In the genomic region with DNA sequence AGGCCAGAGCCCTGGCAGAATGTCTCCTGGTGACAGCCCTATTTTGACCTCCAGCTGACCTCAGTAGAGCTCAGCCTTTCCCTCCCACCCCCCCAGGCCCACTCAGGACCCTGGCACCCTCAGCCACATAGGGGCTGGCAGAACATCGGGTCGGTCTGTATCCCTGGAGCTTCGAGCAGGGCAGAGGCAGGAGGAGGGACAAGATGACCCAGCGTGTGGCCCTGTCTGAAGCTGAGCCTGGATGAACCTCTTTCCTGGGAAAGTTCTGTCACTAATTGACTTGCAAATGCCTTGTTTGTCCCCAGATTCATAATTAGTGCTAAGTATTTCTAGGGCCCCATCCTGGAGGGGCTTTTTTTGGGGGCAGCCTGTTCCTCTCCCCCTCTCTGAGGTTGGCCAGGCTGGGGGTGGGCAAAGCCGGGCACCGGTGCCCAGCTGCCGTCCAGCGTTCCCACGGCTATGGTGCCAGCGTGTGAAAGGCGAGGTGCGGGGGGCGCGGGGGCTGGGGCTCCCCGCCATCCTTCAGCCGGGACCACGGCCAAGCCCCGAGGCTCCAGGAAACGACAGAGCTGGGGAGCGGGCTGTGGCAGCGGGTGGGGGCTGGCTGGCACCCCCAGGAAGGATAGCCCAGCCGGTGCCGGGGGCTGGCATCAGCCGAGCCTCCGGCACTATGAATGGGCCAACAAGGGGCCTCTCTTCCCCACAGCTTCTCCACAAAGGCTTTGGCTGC, we compare ENCODE assay signal across 29 cellular contexts. TPM values are rescaled to one million over a fixed set of nuclear protein-coding genes. Genes with fewer than 3 reads are reported as not detected.
A peak's percentile ranks its signal among the peaks of the same experiment; 100 is the strongest.
DNase-seq lines count a peak whose midpoint lies in the region; TF ChIP-seq lines count a peak whose summit lies in the region.
"Had no signal": no experiment of that assay in that cellular context is flagged by ENCODE, and none has a peak within 500 bp of the region (broad histone marks: within the 10 kb centered on the region; RNA-seq: fewer than 3 reads in every experiment).

No MANE protein-coding gene starts in this region.

- H3K79me1 ChIP-seq in neuronal stem cell (ENCODE audit: low read depth, low read length) (no peaks in the 10 kb centered on the region), mesenchymal stem cell (replicated peaks; ENCODE audit: low read length, poor library complexity, severe bottlenecking) (no peaks in the 10 kb centered on the region)

- H2AFZ ChIP-seq in neuronal stem cell (ENCODE audit: low read length) (no peak overlapping the region), mesenchymal stem cell (ENCODE audit: low read depth, low read length) (no peak overlapping the region)

- no peak for TF ChIP-seq EP300 in stomach (IDR thresholded peaks at IDR 0.05)

- H4K8ac ChIP-seq in neuronal stem cell (ENCODE audit: low read depth, low read length): no peak overlapping the region
- no peak overlapping the region for H4K8ac ChIP-seq in mesenchymal stem cell (ENCODE audit: low read length)

- no peak overlapping the region for H3K4me2 ChIP-seq in neuronal stem cell (ENCODE audit: insufficient read depth, low read length, poor library complexity, severe bottlenecking)
- no peak overlapping the region for H3K4me2 ChIP-seq in mesenchymal stem cell (ENCODE audit: low read length, poor library complexity, severe bottlenecking)
- H3K4me2 ChIP-seq: SK-N-SH had no signal

- H3K23ac ChIP-seq in neuronal stem cell (ENCODE audit: low read depth, low read length, poor library complexity): no peak overlapping the region
- H3K23ac ChIP-seq in mesenchymal stem cell (ENCODE audit: low read length in 2 of 2): no peak overlapping the region

- H3K9me3 Mint-ChIP-seq in activated CD4-positive, alpha-beta T cell treated with anti-CD3 and anti-CD28 coated beads, Interleukin-2, amount 10 ng/mL, durations not matched to agents 24 days and 14 days: no peaks in the 10 kb centered on the region
- H3K9me3 Mint-ChIP-seq: activated naive CD4-positive, alpha-beta T cell treated with anti-CD3 and anti-CD28 coated beads, Interleukin-2, amount 10 ng/mL, durations not matched to agents 7 days and 5 days; activated T-helper 1 cell treated with anti-CD3 and anti-CD28 coated beads, Interleukin-12 subunit alpha, Interleukin-12 subunit beta, Interleukin-2, Interleukin-4 antibody, amounts not matched to agents 30 ng/mL and 10 ng/mL and 1 ng/mL, durations not matched to agents 14 hours and 24 hours and 36 hours; memory B cell; neural crest cell; T-helper 1 cell treated with Interleukin-12 subunit alpha and Interleukin-12 subunit beta and Interleukin-4 antibody, amounts not matched to agents 30 μg/mL and 1 μg/mL, for 36 hours had no signal

- H3K9me3 ChIP-seq in neuronal stem cell (replicated peaks in 1 of 2; ENCODE audit: control insufficient read depth in 2 of 2, insufficient read depth in 1 of 2, low read depth in 1 of 2, low read length in 2 of 2) (no peaks in the 10 kb centered on the region), stomach (no peaks in the 10 kb centered on the region), mesenchymal stem cell (ENCODE audit: control insufficient read depth, low read length) (no peaks in the 10 kb centered on the region)
- H3K9me3 ChIP-seq: breast epithelium, right lobe of liver, SK-N-SH had no signal

- TF ChIP-seq CTCF in dorsolateral prefrontal cortex (IDR thresholded peaks at IDR 0.05 in 54 of 56, conservative IDR thresholded peaks at IDR 0.05 in 2 of 56; ENCODE audit: low read depth in 1 of 56, partially characterized antibody in 56 of 56) (no peak), stomach (IDR thresholded peaks at IDR 0.05) (no peak)

- peaks cover 19% of the 10 kb centered on the region for H3K27me3 Mint-ChIP-seq in activated CD4-positive, alpha-beta T cell treated with anti-CD3 and anti-CD28 coated beads, Interleukin-2, amount 10 ng/mL, durations not matched to agents 24 days and 14 days

- TF ChIP-seq POLR2A in stomach (IDR thresholded peaks at IDR 0.05): no peak

- H3K27me3 ChIP-seq in dorsolateral prefrontal cortex (no peaks in the 10 kb centered on the region), neuronal stem cell (ENCODE audit: control insufficient read depth in 3 of 3, insufficient read depth in 3 of 3, low read depth in 1 of 3, low read length in 3 of 3) (peaks cover 0 to 61% (median 4%) of the 10 kb centered on the region in 3 experiments), stomach (peaks cover 0 to 64% (median 27%) of the 10 kb centered on the region in 3 donors), mesenchymal stem cell (ENCODE audit: control insufficient read depth in 1 of 2, insufficient read depth in 1 of 2, low read length in 2 of 2) (peaks cover 52 to 61% of the 10 kb centered on the region in 2 experiments)
- H3K27me3 ChIP-seq: right lobe of liver had no signal

- H2BK5ac ChIP-seq in neuronal stem cell (ENCODE audit: low read length) (no peak overlapping the region), mesenchymal stem cell (ENCODE audit: low read depth, low read length, poor library complexity, severe bottlenecking) (no peak overlapping the region)

- H3K36me3 ChIP-seq in neuronal stem cell (replicated peaks in 1 of 2; ENCODE audit: control insufficient read depth in 2 of 2, insufficient read depth in 2 of 2, low read length in 2 of 2) (no peaks in the 10 kb centered on the region), stomach (no peaks in the 10 kb centered on the region), mesenchymal stem cell (ENCODE audit: control insufficient read depth in 1 of 2, insufficient read depth in 2 of 2, low read depth in 1 of 2, low read length in 2 of 2) (no peaks in the 10 kb centered on the region)
- H3K36me3 ChIP-seq: breast epithelium, right lobe of liver had no signal

- no peak overlapping the region for H3K27ac Mint-ChIP-seq in activated CD4-positive, alpha-beta T cell treated with anti-CD3 and anti-CD28 coated beads, Interleukin-2, amount 10 ng/mL, durations not matched to agents 24 days and 14 days
- H3K27ac Mint-ChIP-seq: activated naive CD4-positive, alpha-beta T cell treated with anti-CD3 and anti-CD28 coated beads, Interleukin-2, amount 10 ng/mL, durations not matched to agents 7 days and 5 days; activated T-helper 1 cell treated with anti-CD3 and anti-CD28 coated beads, Interleukin-12 subunit alpha, Interleukin-12 subunit beta, Interleukin-2, Interleukin-4 antibody, amounts not matched to agents 30 ng/mL and 10 ng/mL and 1 ng/mL, durations not matched to agents 14 hours and 24 hours and 36 hours; memory B cell; progenitor cell of endocrine pancreas; T-helper 1 cell treated with Interleukin-12 subunit alpha and Interleukin-12 subunit beta and Interleukin-4 antibody, amounts not matched to agents 30 μg/mL and 1 μg/mL, for 36 hours had no signal

- H3K4me1 ChIP-seq in neuronal stem cell (ENCODE audit: control insufficient read depth in 2 of 2, insufficient read depth in 1 of 2, low read depth in 1 of 2, low read length in 2 of 2) (peaks cover 0 to 17% of the 10 kb centered on the region in 2 donors), stomach (no peaks in the 10 kb centered on the region), mesenchymal stem cell (ENCODE audit: control insufficient read depth, insufficient read depth, low read depth, low read length) (no peaks in the 10 kb centered on the region)
- H3K4me1 ChIP-seq: breast epithelium, right lobe of liver had no signal

- H2BK12ac ChIP-seq in neuronal stem cell (ENCODE audit: low read length) (no peak overlapping the region), mesenchymal stem cell (ENCODE audit: low read length in 2 of 2) (no peak overlapping the region)

- no peaks in the 10 kb centered on the region for H3K36me3 Mint-ChIP-seq in activated CD4-positive, alpha-beta T cell treated with anti-CD3 and anti-CD28 coated beads, Interleukin-2, amount 10 ng/mL, durations not matched to agents 24 days and 14 days (ENCODE audit: low read depth)
- H3K36me3 Mint-ChIP-seq: activated naive CD4-positive, alpha-beta T cell treated with anti-CD3 and anti-CD28 coated beads, Interleukin-2, amount 10 ng/mL, durations not matched to agents 7 days and 5 days; CD14-positive monocyte; memory B cell had no signal

- no peaks in the 10 kb centered on the region for H3K4me1 Mint-ChIP-seq in activated CD4-positive, alpha-beta T cell treated with anti-CD3 and anti-CD28 coated beads, Interleukin-2, amount 10 ng/mL, durations not matched to agents 24 days and 14 days
- H3K4me1 Mint-ChIP-seq: activated naive CD4-positive, alpha-beta T cell treated with anti-CD3 and anti-CD28 coated beads, Interleukin-2, amount 10 ng/mL, durations not matched to agents 7 days and 5 days; neural crest cell had no signal

- no peak overlapping the region for H3K4me3 Mint-ChIP-seq in activated CD4-positive, alpha-beta T cell treated with anti-CD3 and anti-CD28 coated beads, Interleukin-2, amount 10 ng/mL, durations not matched to agents 24 days and 14 days
- H3K4me3 Mint-ChIP-seq: activated naive CD4-positive, alpha-beta T cell treated with anti-CD3 and anti-CD28 coated beads, Interleukin-2, amount 10 ng/mL, durations not matched to agents 7 days and 5 days; activated T-helper 1 cell treated with anti-CD3 and anti-CD28 coated beads, Interleukin-12 subunit alpha, Interleukin-12 subunit beta, Interleukin-2, Interleukin-4 antibody, amounts not matched to agents 30 ng/mL and 10 ng/mL and 1 ng/mL, durations not matched to agents 14 hours and 24 hours and 36 hours; memory B cell; neural crest cell; T-helper 1 cell treated with Interleukin-12 subunit alpha and Interleukin-12 subunit beta and Interleukin-4 antibody, amounts not matched to agents 30 μg/mL and 1 μg/mL, for 36 hours had no signal

- no CpG with 5 or more reads among the region's 25 CpGs for WGBS in neuronal stem cell (ENCODE audit: extremely low coverage in 2 of 2, insufficient read length in 2 of 2, insufficient replicate concordance in 1 of 2), 2 donors
- WGBS in stomach, 5 donors: 51 to 75% (median 68%) methylated on average over 25 of the region's 25 CpGs
- WGBS in mesenchymal stem cell: 84% methylated on average over 19 of the region's 25 CpGs

- DNase-seq in NCI-H526 (lab: John Stamatoyannopoulos, UW) (peak; percentile 34 to 80), dorsolateral prefrontal cortex (peak in 3 of 10 donors; percentile 52 to 78 (median 72)), neuronal stem cell (ENCODE audit: low spot score) (no peak), stomach (no peak), mesenchymal stem cell (no peak), DMS79 treated with DMSO at 0.1 percent for 48 hours (lab: John Stamatoyannopoulos, UW) (no peak)
- no peak for DNase-seq in activated CD4-positive, alpha-beta T cell treated with anti-CD3 and anti-CD28 coated beads, Interleukin-2, amount 10 ng/mL, durations not matched to agents 24 days and 14 days
- DNase-seq: activated CD4-positive, alpha-beta T cell treated with anti-CD3 and anti-CD28 coated beads, Interleukin-2, amount 50 U/mL, for 48 hours; activated naive CD4-positive, alpha-beta T cell treated with anti-CD3 and anti-CD28 coated beads, Interleukin-2, amount 10 ng/mL, durations not matched to agents 7 days and 5 days; effector CD4-positive, alpha-beta T cell; EL; H9; MM.1S; NCI-H1105 treated with DMSO at 0.1 percent for 48 hours; NCI-H2029; PC-3; right lobe of liver; SK-N-SH; stimulated activated CD8-positive, alpha-beta memory T cell treated with anti-CD3 and anti-CD28 coated beads, Interleukin-4, amount 100 ng/mL, for 48 hours; trophoblast cell had no signal

- H2AK5ac ChIP-seq in neuronal stem cell (ENCODE audit: low read depth, low read length) (peak overlapping the region; percentile 77), mesenchymal stem cell (ENCODE audit: low read length, severe bottlenecking) (no peak overlapping the region)

- intact Hi-C loops in dorsolateral prefrontal cortex (cut with DNase I): no loop called here
- intact Hi-C loops in stomach (cut with DNase I; ENCODE audit: low total_unique reads): no loop called here
- intact Hi-C loops in activated CD4-positive, alpha-beta T cell treated with anti-CD3 and anti-CD28 coated beads, Interleukin-2, amount 10 ng/mL, durations not matched to agents 24 days and 14 days (cut with micrococcal nuclease): no loop called here

- no peak overlapping the region for H3K14ac ChIP-seq in neuronal stem cell (ENCODE audit: low read length)
- H3K14ac ChIP-seq in mesenchymal stem cell (ENCODE audit: low read length in 2 of 2): no peak overlapping the region

- peak overlapping the region; percentile 81 for H3K18ac ChIP-seq in neuronal stem cell (ENCODE audit: low read length)
- H3K18ac ChIP-seq in mesenchymal stem cell (ENCODE audit: low read depth in 1 of 2, low read length in 2 of 2): no peak overlapping the region

- peak overlapping the region; percentile 33 for H3K9ac ChIP-seq in neuronal stem cell (ENCODE audit: low read depth, low read length, poor library complexity)
- H3K9ac ChIP-seq in mesenchymal stem cell (ENCODE audit: low read length): no peak overlapping the region
- H3K9ac ChIP-seq: SK-N-SH had no signal

- peak overlapping the region; percentile 32 for H2BK15ac ChIP-seq in neuronal stem cell (ENCODE audit: low read length)
- H2BK15ac ChIP-seq in mesenchymal stem cell (ENCODE audit: low read depth, poor library complexity, severe bottlenecking): no peak overlapping the region

- H3K27ac ChIP-seq in dorsolateral prefrontal cortex (peak overlapping the region in 58 of 59 donors; percentile 3 to 100 (median 80)), neuronal stem cell (replicated peaks; ENCODE audit: low read length) (no peak overlapping the region), stomach (no peak overlapping the region), mesenchymal stem cell (ENCODE audit: low read length, poor library complexity, severe bottlenecking) (no peak overlapping the region)
- H3K27ac ChIP-seq: breast epithelium, epithelial cell of prostate, HL-60, right lobe of liver had no signal

- H3K4me3 ChIP-seq in dorsolateral prefrontal cortex (no peak overlapping the region), neuronal stem cell (ENCODE audit: low read length in 2 of 2) (no peak overlapping the region), stomach (no peak overlapping the region), mesenchymal stem cell (ENCODE audit: insufficient read depth in 1 of 2, low read depth in 1 of 2, low read length in 2 of 2) (no peak overlapping the region)
- H3K4me3 ChIP-seq: breast epithelium, right lobe of liver had no signal

- peak overlapping the region; percentile 51 for H2BK120ac ChIP-seq in neuronal stem cell (ENCODE audit: low read depth, low read length)
- no peak overlapping the region for H2BK120ac ChIP-seq in mesenchymal stem cell (ENCODE audit: low read depth, low read length)

- H4K91ac ChIP-seq in neuronal stem cell (ENCODE audit: low read depth, low read length, poor library complexity): no peak overlapping the region
- no peak overlapping the region for H4K91ac ChIP-seq in mesenchymal stem cell (ENCODE audit: low read length)

- H3K4ac ChIP-seq in neuronal stem cell (ENCODE audit: low read length): no peak overlapping the region
- no peak overlapping the region for H3K4ac ChIP-seq in mesenchymal stem cell (ENCODE audit: low read depth in 1 of 2, low read length in 2 of 2)

RNA-seq across cellular contexts. Expression of a gene that starts 31.3 kb away (rescaled TPM):
- under 1 TPM in 5 of 120 experiments, not detected in 115; 0.33 to 0.61 (median 0.44) TPM for total RNA-seq in dorsolateral prefrontal cortex
- 0.03 TPM for polyA plus RNA-seq in neuronal stem cell (2013, experiment 1 of 2)
- polyA plus RNA-seq in neuronal stem cell (2013, experiment 2 of 2): 0.03 TPM
- not detected for total RNA-seq in stomach
- under 1 TPM in 1 of 3 donors, not detected in 2; 0.70 TPM for polyA plus RNA-seq in stomach
- total RNA-seq in activated CD4-positive, alpha-beta T cell treated with anti-CD3 and anti-CD28 coated beads, Interleukin-2, amount 10 ng/mL, durations not matched to agents 24 days and 14 days: not detected in 2 replicates
- polyA plus RNA-seq in mesenchymal stem cell (2013, experiment 1 of 2): 0.06 TPM
- polyA plus RNA-seq in mesenchymal stem cell (2013, experiment 2 of 2): 0.10 TPM
- total RNA-seq: activated T-helper 1 cell treated with anti-CD3 and anti-CD28 coated beads, Interleukin-12 subunit alpha, Interleukin-12 subunit beta, Interleukin-2, Interleukin-4 antibody, amounts not matched to agents 30 ng/mL and 10 ng/mL and 1 ng/mL, durations not matched to agents 14 hours and 24 hours and 36 hours; breast epithelium; neural crest cell had no signal
- polyA plus RNA-seq: CD14-positive monocyte had no signal

Comparison
In these comparisons a context has a peak if more than half of its experiments do, and no peak if none do; other contexts are left out.
1. DNase-seq: peak in NCI-H526 (2 of 2); none in neuronal stem cell (single experiment), stomach (single experiment), activated CD4-positive, alpha-beta T cell treated with anti-CD3 and anti-CD28 coated beads, Interleukin-2, amount 10 ng/mL, durations not matched to agents 24 days and 14 days (single experiment), mesenchymal stem cell (single experiment) and DMS79 treated with DMSO at 0.1 percent for 48 hours (single experiment).
2. H3K27ac ChIP-seq: peak in dorsolateral prefrontal cortex (58 of 59); none in neuronal stem cell (single experiment), stomach (0 of 5) and mesenchymal stem cell (single experiment).